ENCODE assay signal across 2 cellular contexts in genomic region chr4:125316781-125317525, GRCh38.
TF ChIP-seq lines count a peak whose summit lies in the region.

No MANE protein-coding gene starts in this region.

TF ChIP-seq in IMR-90, 13 proteins besides CTCF, POLR2A, EP300 and RAD21:
- TF ChIP-seq ELK1 (IDR thresholded peaks at IDR 0.05; ENCODE audit: borderline replicate concordance, low read depth, low read length) (no peak), NFE2L2 (IDR thresholded peaks at IDR 0.05; ENCODE audit: low read depth, low read length) (no peak), MAZ (IDR thresholded peaks at IDR 0.05; ENCODE audit: borderline replicate concordance, low read depth, low read length) (no peak), USF2 (IDR thresholded peaks at IDR 0.05; ENCODE audit: low read depth, low read length) (no peak), CEBPB (IDR thresholded peaks at IDR 0.05; ENCODE audit: low read depth, low read length) (no peak), CHD1 (IDR thresholded peaks at IDR 0.05; ENCODE audit: low read depth, low read length) (no peak)

TF ChIP-seq in HepG2, 621 proteins besides CTCF, POLR2A, EP300 and RAD21:
- TF ChIP-seq PCBP1 (IDR thresholded peaks at IDR 0.05; ENCODE audit: borderline replicate concordance, low read depth, low read length) = no peak
- TF ChIP-seq ZBTB33 (CRISPR knock-in tag; IDR thresholded peaks at IDR 0.05) = 0 out of 2 replicates have a peak, but pooled peaks have one; percentile 15
